ENCODE assay signal across 2 cellular contexts in the genomic region with DNA sequence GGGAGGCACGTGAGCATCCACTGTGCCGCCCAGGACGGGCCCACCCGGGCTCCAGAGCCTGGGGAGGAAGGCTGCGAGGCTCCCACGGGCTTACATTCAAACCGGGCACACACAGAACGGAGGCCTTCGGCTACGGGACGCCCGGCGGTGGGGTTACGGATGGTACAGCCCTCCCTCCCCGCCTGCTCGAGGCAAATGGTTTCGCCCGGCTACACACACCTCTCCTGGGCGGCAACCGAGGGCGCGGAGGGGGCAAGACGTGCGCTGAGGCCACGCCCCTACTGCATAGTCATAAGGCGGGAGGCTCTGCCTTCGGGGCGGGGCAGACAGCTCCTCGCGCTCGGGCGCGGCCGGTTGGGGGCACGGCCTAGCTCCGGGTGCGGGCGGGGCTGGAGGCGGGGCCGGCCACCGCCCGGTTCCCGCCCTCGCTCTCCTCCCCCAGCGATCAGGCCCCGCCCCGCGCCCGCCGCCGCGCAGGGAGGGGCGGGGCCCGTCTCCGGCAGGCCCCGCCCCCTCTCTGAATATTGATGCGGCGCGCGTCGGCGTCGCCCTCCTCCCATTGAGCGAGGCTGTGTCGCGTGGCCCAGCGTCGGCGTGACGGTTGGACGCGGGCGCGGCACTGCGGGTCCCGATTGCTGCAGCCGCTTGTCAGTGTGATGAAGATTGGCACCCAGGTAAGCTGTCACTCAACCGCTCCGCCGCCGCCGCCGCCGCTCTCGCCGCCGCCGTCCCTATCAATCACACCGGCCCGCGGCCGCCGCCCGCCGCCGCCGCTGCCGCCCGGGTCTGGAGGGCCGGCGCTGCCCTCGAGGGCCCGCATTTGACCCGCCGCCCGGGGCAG.
TF ChIP-seq lines count a peak whose summit lies in the region.

A gene with protein sequence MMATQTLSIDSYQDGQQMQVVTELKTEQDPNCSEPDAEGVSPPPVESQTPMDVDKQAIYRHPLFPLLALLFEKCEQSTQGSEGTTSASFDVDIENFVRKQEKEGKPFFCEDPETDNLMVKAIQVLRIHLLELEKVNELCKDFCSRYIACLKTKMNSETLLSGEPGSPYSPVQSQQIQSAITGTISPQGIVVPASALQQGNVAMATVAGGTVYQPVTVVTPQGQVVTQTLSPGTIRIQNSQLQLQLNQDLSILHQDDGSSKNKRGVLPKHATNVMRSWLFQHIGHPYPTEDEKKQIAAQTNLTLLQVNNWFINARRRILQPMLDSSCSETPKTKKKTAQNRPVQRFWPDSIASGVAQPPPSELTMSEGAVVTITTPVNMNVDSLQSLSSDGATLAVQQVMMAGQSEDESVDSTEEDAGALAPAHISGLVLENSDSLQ (plus strand): TSS at position 572 of the 841 bp plus-strand sequence. CDS start 29,820 bp downstream, outside the sequence.

TF ChIP-seq in IMR-90, 13 proteins besides CTCF, POLR2A, EP300 and RAD21:
- TF ChIP-seq, protein P1, sequence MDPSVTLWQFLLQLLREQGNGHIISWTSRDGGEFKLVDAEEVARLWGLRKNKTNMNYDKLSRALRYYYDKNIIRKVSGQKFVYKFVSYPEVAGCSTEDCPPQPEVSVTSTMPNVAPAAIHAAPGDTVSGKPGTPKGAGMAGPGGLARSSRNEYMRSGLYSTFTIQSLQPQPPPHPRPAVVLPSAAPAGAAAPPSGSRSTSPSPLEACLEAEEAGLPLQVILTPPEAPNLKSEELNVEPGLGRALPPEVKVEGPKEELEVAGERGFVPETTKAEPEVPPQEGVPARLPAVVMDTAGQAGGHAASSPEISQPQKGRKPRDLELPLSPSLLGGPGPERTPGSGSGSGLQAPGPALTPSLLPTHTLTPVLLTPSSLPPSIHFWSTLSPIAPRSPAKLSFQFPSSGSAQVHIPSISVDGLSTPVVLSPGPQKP (IDR thresholded peaks at IDR 0.05; ENCODE audit: borderline replicate concordance, low read depth, low read length): no peak
- TF ChIP-seq, protein P2, sequence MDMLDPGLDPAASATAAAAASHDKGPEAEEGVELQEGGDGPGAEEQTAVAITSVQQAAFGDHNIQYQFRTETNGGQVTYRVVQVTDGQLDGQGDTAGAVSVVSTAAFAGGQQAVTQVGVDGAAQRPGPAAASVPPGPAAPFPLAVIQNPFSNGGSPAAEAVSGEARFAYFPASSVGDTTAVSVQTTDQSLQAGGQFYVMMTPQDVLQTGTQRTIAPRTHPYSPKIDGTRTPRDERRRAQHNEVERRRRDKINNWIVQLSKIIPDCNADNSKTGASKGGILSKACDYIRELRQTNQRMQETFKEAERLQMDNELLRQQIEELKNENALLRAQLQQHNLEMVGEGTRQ (IDR thresholded peaks at IDR 0.05; ENCODE audit: low read depth, low read length): peak; percentile 91
- TF ChIP-seq CHD1 (IDR thresholded peaks at IDR 0.05; ENCODE audit: low read depth, low read length): peak; percentile 99; the same call in 1 of the 2 replicates
- TF ChIP-seq BHLHE40 (IDR thresholded peaks at IDR 0.05; ENCODE audit: low read depth, low read length): peak; percentile 99
- 0 out of 2 replicates have a peak, but pooled peaks have one; percentile 4 for TF ChIP-seq CEBPB (IDR thresholded peaks at IDR 0.05; ENCODE audit: low read depth, low read length)
- TF ChIP-seq MXI1 (IDR thresholded peaks at IDR 0.05; ENCODE audit: borderline replicate concordance, low read depth, low read length): 0 out of 2 replicates have a peak, but pooled peaks have one; percentile 15
- peak; percentile 99 for TF ChIP-seq MAZ (IDR thresholded peaks at IDR 0.05; ENCODE audit: borderline replicate concordance, low read depth, low read length)
- TF ChIP-seq RFX5 (IDR thresholded peaks at IDR 0.05; ENCODE audit: low read depth, low read length): no peak

TF ChIP-seq in endothelial cell of umbilical vein, 7 proteins besides CTCF, POLR2A, EP300 and RAD21:
- no peak for TF ChIP-seq EZH2 (IDR thresholded peaks at IDR 0.05; ENCODE audit: borderline replicate concordance, low read depth, low read length, severe bottlenecking)
- TF ChIP-seq MYC (IDR thresholded peaks at IDR 0.05; ENCODE audit: low read depth, low read length): peak; percentile 66
- no peak for TF ChIP-seq GATA2 (IDR thresholded peaks at IDR 0.05; ENCODE audit: insufficient read depth, insufficient read length, low read depth, low read length)
- TF ChIP-seq, protein P3, sequence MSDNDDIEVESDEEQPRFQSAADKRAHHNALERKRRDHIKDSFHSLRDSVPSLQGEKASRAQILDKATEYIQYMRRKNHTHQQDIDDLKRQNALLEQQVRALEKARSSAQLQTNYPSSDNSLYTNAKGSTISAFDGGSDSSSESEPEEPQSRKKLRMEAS (IDR thresholded peaks at IDR 0.05; ENCODE audit: insufficient read depth, insufficient read length): peak; percentile 22
- no peak for TF ChIP-seq FOS (IDR thresholded peaks at IDR 0.05; ENCODE audit: borderline replicate concordance, insufficient read depth, low read length)
- peak; percentile 56 for TF ChIP-seq POLR2AphosphoS5 (IDR thresholded peaks at IDR 0.05; ENCODE audit: insufficient read depth, low read depth, low read length)
TF ChIP-seq in endothelial cell of umbilical vein: peak in this region for 3.
